10 cellular contexts compared by ENCODE assay signal in the genomic region with DNA sequence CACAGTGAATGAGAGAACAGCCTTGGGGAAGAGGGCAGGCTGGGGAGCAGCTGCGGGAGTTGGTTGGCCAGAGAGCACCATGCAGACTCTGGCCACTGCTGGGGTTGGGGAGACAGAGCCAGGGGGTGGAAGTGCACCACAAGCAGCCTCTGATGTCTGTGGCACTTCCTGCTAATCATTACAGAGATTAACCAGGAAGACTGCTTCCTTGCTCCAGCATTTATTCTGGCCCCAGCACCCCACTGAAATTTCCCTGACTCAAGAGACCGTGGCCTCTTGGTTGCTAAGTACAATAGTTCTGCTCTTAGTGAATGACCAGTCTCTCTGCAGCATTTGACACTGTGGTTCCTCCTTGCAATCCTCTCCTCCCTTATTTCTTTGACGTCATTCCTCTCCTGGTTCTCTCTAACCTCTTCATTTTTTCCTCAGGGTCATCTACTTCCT.
A peak's percentile ranks its signal among the peaks of the same experiment; 100 is the strongest.
DNase-seq lines count a peak whose midpoint lies in the region; ATAC-seq, FAIRE-seq and TF ChIP-seq lines count a peak whose summit lies in the region.
"Had no signal": no experiment of that assay in that cellular context is flagged by ENCODE, and none has a peak within 500 bp of the region (broad histone marks: within the 10 kb centered on the region; RNA-seq: fewer than 3 reads in every experiment).

No MANE protein-coding gene starts in this region.

- ATAC-seq in omental fat pad (ENCODE audit: low FRiP score) (peak; percentile 63), HG03039 (IDR thresholded peaks at IDR 0.05; ENCODE audit: unreplicated experiment) (no peak), GM19035 (IDR thresholded peaks at IDR 0.05; ENCODE audit: unreplicated experiment) (no peak)

- H4K20me1 ChIP-seq in BLaER1 treated with 17β-estradiol and CSF1 and Interleukin-3, amounts not matched to agents 10 nM and 100 nM = no peaks in the 10 kb centered on the region

- H3K4me2 ChIP-seq in BLaER1 treated with 17β-estradiol and CSF1 and Interleukin-3, amounts not matched to agents 10 nM and 100 nM = peak overlapping the region; percentile 65 to 92 (median 79)

- peak; percentile 95 for DNase-seq in RCC 7860 (ENCODE audit: low spot score)
- peak; percentile 94 for DNase-seq in glomerular visceral epithelial cell (ENCODE audit: extremely low spot score)
- no peak for DNase-seq in omental fat pad (ENCODE audit: low spot score)
- no peak for DNase-seq in putamen (ENCODE audit: low spot score)
- no peak for DNase-seq in Kasumi-1 (lab: John Stamatoyannopoulos, UW)
- DNase-seq: cortex of kidney had no signal

- H3K4me3 ChIP-seq in BLaER1 treated with 17β-estradiol and CSF1 and Interleukin-3, amounts not matched to agents 10 nM and 100 nM = no peak overlapping the region

- H3K9me3 ChIP-seq in BLaER1 treated with 17β-estradiol and CSF1 and Interleukin-3, amounts not matched to agents 10 nM and 100 nM (replicated peaks in 1 of 11) = no peaks in the 10 kb centered on the region

- H3K36me3 ChIP-seq in BLaER1 treated with 17β-estradiol and CSF1 and Interleukin-3, amounts not matched to agents 10 nM and 100 nM = no peaks in the 10 kb centered on the region

- H3K27ac ChIP-seq in BLaER1 treated with 17β-estradiol and CSF1 and Interleukin-3, amounts not matched to agents 10 nM and 100 nM = peak overlapping the region in 4 of 11 experiments; percentile 17 to 74 (median 50); a peak in 6 of 22 replicates
- H3K27ac ChIP-seq: parathyroid adenoma had no signal

- no peak for TF ChIP-seq CTCF in omental fat pad (IDR thresholded peaks at IDR 0.05)

- H3K27me3 ChIP-seq in BLaER1 treated with 17β-estradiol and CSF1 and Interleukin-3, amounts not matched to agents 10 nM and 100 nM = no peaks in the 10 kb centered on the region

- peak; percentile 94 for FAIRE-seq in RCC 7860 (lab: Jason Lieb, UNC)

- H3K9ac ChIP-seq in BLaER1 treated with 17β-estradiol and CSF1 and Interleukin-3, amounts not matched to agents 10 nM and 100 nM = peak overlapping the region in 2 of 11 experiments; percentile 3 to 42; a peak in 2 of 22 replicates
- H3K9ac ChIP-seq: parathyroid adenoma had no signal

- H3K4me1 ChIP-seq in BLaER1 treated with 17β-estradiol and CSF1 and Interleukin-3, amounts not matched to agents 10 nM and 100 nM = peaks cover 24 to 56% (median 40%) of the 10 kb centered on the region in 10 experiments
- H3K4me1 ChIP-seq: parathyroid adenoma had no signal

Comparison
In these comparisons a context has a peak if more than half of its experiments do, and no peak if none do; other contexts are left out.
1. DNase-seq: peak in RCC 7860 (single experiment) and glomerular visceral epithelial cell (single experiment); none in omental fat pad (single experiment), putamen (single experiment) and Kasumi-1 (0 of 2).